ENCODE assay signal across 8 cellular contexts in genomic region chr15:81336568-81336967, GRCh38. TPM values are rescaled to one million over a fixed set of nuclear protein-coding genes. Genes with fewer than 3 reads are reported as not detected.
DNase-seq lines count a peak whose midpoint lies in the region; ATAC-seq and TF ChIP-seq lines count a peak whose summit lies in the region.

No MANE protein-coding gene starts in this region.

- no peak for DNase-seq in BJ (ENCODE audit: low read depth)
- peak; percentile 19 for DNase-seq in inferior parietal cortex (ENCODE audit: extremely low spot score)
- DNase-seq in D341Med (ENCODE audit: low spot score): no peak
- no peak for DNase-seq in NCI-H510A treated with DMSO at 0.1 percent for 48 hours (lab: John Stamatoyannopoulos, UW)
- DNase-seq in kidney glomerular epithelial cell (lab: John Stamatoyannopoulos, UW): no peak

- CTCF ChIA-PET in BJ (lab: Yijun Ruan, JAX): interaction anchor here (0.7 to 5.1 kb wide), 11 partner anchors 9 to 153 kb away, joined by 3 to 53 read pairs (median 4); no protein-coding TSS in a partner anchor

- POLR2A ChIA-PET in BJ (lab: Charles Lee): no interaction called here

- no peak overlapping the region for H3K4me3 ChIP-seq in BJ (ENCODE audit: low read depth, low read length)

- H3K36me3 ChIP-seq in BJ (ENCODE audit: control insufficient read depth, insufficient read depth, low read length): no peaks in the 10 kb centered on the region

- peaks cover 1% of the 10 kb centered on the region; the same call in 1 of the 2 replicates for H3K27me3 ChIP-seq in BJ (ENCODE audit: control insufficient read depth, insufficient read depth, low read length)

- ATAC-seq in GM21723 (IDR thresholded peaks at IDR 0.05; ENCODE audit: unreplicated experiment): peak; percentile 62
- ATAC-seq in HG03469 (IDR thresholded peaks at IDR 0.05; ENCODE audit: unreplicated experiment): no peak

- TF ChIP-seq CTCF in BJ (IDR thresholded peaks at IDR 0.05; ENCODE audit: insufficient read depth, low read depth, low read length): peak; percentile 55
- no peak; the same call in 1 of the 2 replicates for TF ChIP-seq CTCF in VCaP (conservative IDR thresholded peaks at IDR 0.05)

- peak overlapping the region; percentile 14; the same call in 1 of the 2 replicates for H3K27ac ChIP-seq in VCaP

RNA-seq across cellular contexts. Expression of gene STARD5, which starts 12.6 kb away (rescaled TPM):
- polyA plus RNA-seq in BJ (2011; rRNA removed): 5.1 and 5.9 TPM in 2 replicates
- 2.7 and 4.8 TPM in 2 replicates for polyA minus RNA-seq in BJ (2011; rRNA and poly(A)+ RNA removed)

RNA-seq across cellular contexts. Expression of gene TMC3, which starts 37.4 kb away (rescaled TPM):
- polyA plus RNA-seq in BJ (2011; rRNA removed): not detected in 2 replicates
- polyA minus RNA-seq in BJ (2011; rRNA and poly(A)+ RNA removed): not detected in 2 replicates
